18 cellular contexts compared by ENCODE assay signal in the genomic region with DNA sequence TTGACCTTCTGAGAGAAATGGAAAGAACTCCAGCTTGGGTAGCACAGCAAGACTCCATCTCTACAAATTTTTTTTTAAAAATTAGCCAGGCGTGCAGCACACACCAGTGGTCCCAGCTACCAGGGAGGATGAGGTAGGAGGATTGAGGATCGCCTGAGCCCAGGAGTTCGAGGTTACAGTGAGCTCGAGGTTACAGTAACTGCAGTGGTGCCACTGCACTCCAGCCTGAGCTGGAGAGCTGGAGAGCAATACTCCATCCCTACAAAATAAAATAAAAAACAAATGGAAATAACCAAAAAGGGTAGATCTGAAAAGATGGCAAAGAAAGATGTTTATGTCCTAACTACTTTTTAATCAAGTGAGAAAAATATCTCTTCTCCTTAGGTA. TPM values are rescaled to one million over a fixed set of nuclear protein-coding genes. Genes with fewer than 3 reads are reported as not detected.
DNase-seq lines count a peak whose midpoint lies in the region; ATAC-seq lines count a peak whose summit lies in the region.
"Had no signal": no experiment of that assay in that cellular context is flagged by ENCODE, and none has a peak within 500 bp of the region (broad histone marks: within the 10 kb centered on the region; RNA-seq: fewer than 3 reads in every experiment).

No MANE protein-coding gene starts in this region.

- H3K27me3 ChIP-seq in BLaER1 = no peaks in the 10 kb centered on the region
- H3K27me3 ChIP-seq in HUES48 (ENCODE audit: control insufficient read depth, insufficient read depth, low read length) = no peaks in the 10 kb centered on the region
- H3K27me3 ChIP-seq in effector memory CD4-positive, alpha-beta T cell (replicated peaks; ENCODE audit: control insufficient read depth, insufficient read depth, low read length, poor library complexity, severe bottlenecking) = no peaks in the 10 kb centered on the region
- H3K27me3 ChIP-seq: BE2C, colonic mucosa had no signal

- intact Hi-C loops in activated T-helper 2 cell treated with anti-CD3 and anti-CD28 coated beads, Interferon-gamma antibody, Interleukin-2, Interleukin-4, amounts not matched to agents 10 μg/mL and 5 μg/mL and 100 μg/mL, durations not matched to agents 14 hours and 24 hours and 36 hours (cut with micrococcal nuclease) = loop anchor here (1.0 to 5.0 kb wide), 5 partner anchors 9 to 290 kb away; a partner anchor contains a TSS

- no peak overlapping the region for H3K4me3 ChIP-seq in BLaER1
- no peak overlapping the region for H3K4me3 ChIP-seq in HUES48 (ENCODE audit: low read depth, low read length)
- no peak overlapping the region for H3K4me3 ChIP-seq in effector memory CD4-positive, alpha-beta T cell (ENCODE audit: insufficient read depth, low read depth, low read length, poor library complexity, severe bottlenecking)
- H3K4me3 ChIP-seq: colonic mucosa, mucosa of descending colon had no signal

- no peak for DNase-seq in activated T-helper 2 cell treated with anti-CD3 and anti-CD28 coated beads, Interferon-gamma antibody, Interleukin-2, Interleukin-4, amounts not matched to agents 10 μg/mL and 5 μg/mL and 100 μg/mL, durations not matched to agents 14 hours and 24 hours and 36 hours (ENCODE audit: low spot score)
- no peak for DNase-seq in naive thymus-derived CD8-positive, alpha-beta T cell
- DNase-seq in natural killer cell treated with Interleukin-12 subunit alpha and Interleukin-12 subunit beta and Interleukin-15 and Interleukin-18, amount 100 ng/mL, for 72 hours (ENCODE audit: low spot score) = no peak
- no peak for DNase-seq in anterior cingulate cortex (lab: John Stamatoyannopoulos, UW)
- no peak for DNase-seq in effector memory CD4-positive, alpha-beta T cell
- DNase-seq: activated CD4-positive, alpha-beta T cell treated with anti-CD3 and anti-CD28 coated beads, Interleukin-2, amount 50 U/mL, for 48 hours; activated naive CD4-positive, alpha-beta T cell; BE2C; colonic mucosa; DND-41; mucosa of descending colon; retina; stimulated activated CD4-positive, alpha-beta T cell treated with anti-CD3 and anti-CD28 coated beads, Interleukin-2, amount 100 ng/mL, for 48 hours; stimulated activated naive CD4-positive, alpha-beta T cell treated with Interleukin-2 at 50 U/mL for 16 hours; T-helper 17 cell had no signal

- peaks cover 49% of the 10 kb centered on the region for H3K36me3 ChIP-seq in BLaER1
- H3K36me3 ChIP-seq in HUES48 (ENCODE audit: control insufficient read depth, insufficient read depth, low read length) = peaks cover 26% of the 10 kb centered on the region
- peaks cover 13% of the 10 kb centered on the region for H3K36me3 ChIP-seq in effector memory CD4-positive, alpha-beta T cell (ENCODE audit: control insufficient read depth, insufficient read depth, low read length)
- H3K36me3 ChIP-seq: colonic mucosa had no signal

- peak overlapping the region; percentile 16 for H3K27ac Mint-ChIP-seq in activated T-helper 2 cell treated with anti-CD3 and anti-CD28 coated beads, Interferon-gamma antibody, Interleukin-2, Interleukin-4, amounts not matched to agents 10 μg/mL and 5 μg/mL and 100 μg/mL, durations not matched to agents 14 hours and 24 hours and 36 hours
- H3K27ac Mint-ChIP-seq in naive thymus-derived CD8-positive, alpha-beta T cell = peak overlapping the region in 8 of 10 donors; percentile 18 to 57 (median 51)
- peak overlapping the region in 1 of 2 donors; percentile 12 for H3K27ac Mint-ChIP-seq in natural killer cell treated with Interleukin-12 subunit alpha and Interleukin-12 subunit beta and Interleukin-15 and Interleukin-18, amount 100 ng/mL, for 72 hours
- H3K27ac Mint-ChIP-seq: T-helper 17 cell had no signal

- peaks cover 100% of the 10 kb centered on the region for H4K20me1 ChIP-seq in BLaER1

- H3K4me1 Mint-ChIP-seq in activated T-helper 2 cell treated with anti-CD3 and anti-CD28 coated beads, Interferon-gamma antibody, Interleukin-2, Interleukin-4, amounts not matched to agents 10 μg/mL and 5 μg/mL and 100 μg/mL, durations not matched to agents 14 hours and 24 hours and 36 hours (ENCODE audit: low read depth) = peaks cover 33% of the 10 kb centered on the region
- H3K4me1 Mint-ChIP-seq in naive thymus-derived CD8-positive, alpha-beta T cell = peaks cover 12 to 64% (median 45%) of the 10 kb centered on the region in 4 donors
- peaks cover 19 to 30% of the 10 kb centered on the region in 2 donors for H3K4me1 Mint-ChIP-seq in natural killer cell treated with Interleukin-12 subunit alpha and Interleukin-12 subunit beta and Interleukin-15 and Interleukin-18, amount 100 ng/mL, for 72 hours (ENCODE audit: low read depth in 2 of 2)

- peak overlapping the region; percentile 58 for H3K4me2 ChIP-seq in BLaER1

- POLR2A ChIA-PET in naive thymus-derived CD8-positive, alpha-beta T cell (lab: Charles Lee) = interaction anchor here (0.7 to 1.0 kb wide), 2 partner anchors 66 to 290 kb away, joined by 4 read pairs; a partner anchor contains a TSS

- H3K27me3 Mint-ChIP-seq in activated T-helper 2 cell treated with anti-CD3 and anti-CD28 coated beads, Interferon-gamma antibody, Interleukin-2, Interleukin-4, amounts not matched to agents 10 μg/mL and 5 μg/mL and 100 μg/mL, durations not matched to agents 14 hours and 24 hours and 36 hours (ENCODE audit: low read depth) = no peaks in the 10 kb centered on the region
- no peaks in the 10 kb centered on the region for H3K27me3 Mint-ChIP-seq in naive thymus-derived CD8-positive, alpha-beta T cell
- no peaks in the 10 kb centered on the region for H3K27me3 Mint-ChIP-seq in natural killer cell treated with Interleukin-12 subunit alpha and Interleukin-12 subunit beta and Interleukin-15 and Interleukin-18, amount 100 ng/mL, for 72 hours
- H3K27me3 Mint-ChIP-seq: T-helper 17 cell had no signal

- no peak overlapping the region for H3K27ac ChIP-seq in BLaER1
- H3K27ac ChIP-seq in HUES48 (ENCODE audit: low read depth, low read length) = peak overlapping the region; percentile 3
- no peak overlapping the region for H3K27ac ChIP-seq in effector memory CD4-positive, alpha-beta T cell (ENCODE audit: insufficient read depth, low read length, poor library complexity, severe bottlenecking)
- H3K27ac ChIP-seq: colonic mucosa had no signal

- H3K4me1 ChIP-seq in BLaER1 (peaks cover 26% of the 10 kb centered on the region), HUES48 (ENCODE audit: control insufficient read depth, insufficient read depth, low read length) (peaks cover 5% of the 10 kb centered on the region; the same call in 1 of the 2 replicates)
- no peaks in the 10 kb centered on the region for H3K4me1 ChIP-seq in effector memory CD4-positive, alpha-beta T cell (ENCODE audit: control insufficient read depth, insufficient read depth, low read length, poor library complexity, severe bottlenecking)
- H3K4me1 ChIP-seq: colonic mucosa had no signal

- H3K9ac ChIP-seq in BLaER1 = no peak overlapping the region
- H3K9ac ChIP-seq in HUES48 (ENCODE audit: low read depth, low read length) = no peak overlapping the region

- H3K9me3 Mint-ChIP-seq in activated T-helper 2 cell treated with anti-CD3 and anti-CD28 coated beads, Interferon-gamma antibody, Interleukin-2, Interleukin-4, amounts not matched to agents 10 μg/mL and 5 μg/mL and 100 μg/mL, durations not matched to agents 14 hours and 24 hours and 36 hours = no peaks in the 10 kb centered on the region
- H3K9me3 Mint-ChIP-seq in naive thymus-derived CD8-positive, alpha-beta T cell = no peaks in the 10 kb centered on the region
- no peaks in the 10 kb centered on the region for H3K9me3 Mint-ChIP-seq in natural killer cell treated with Interleukin-12 subunit alpha and Interleukin-12 subunit beta and Interleukin-15 and Interleukin-18, amount 100 ng/mL, for 72 hours

- H3K9me3 ChIP-seq in BLaER1 = no peaks in the 10 kb centered on the region
- H3K9me3 ChIP-seq in HUES48 (ENCODE audit: control insufficient read depth, insufficient read depth, low read length) = no peaks in the 10 kb centered on the region
- no peaks in the 10 kb centered on the region for H3K9me3 ChIP-seq in effector memory CD4-positive, alpha-beta T cell (ENCODE audit: control insufficient read depth, low read length)
- H3K9me3 ChIP-seq: BE2C, colonic mucosa, mucosa of descending colon had no signal

- ATAC-seq in naive thymus-derived CD8-positive, alpha-beta T cell = no peak
- no peak for ATAC-seq in HG02840 (IDR thresholded peaks at IDR 0.05; ENCODE audit: low FRiP score, unreplicated experiment)
- ATAC-seq in natural killer cell treated with Interleukin-12 subunit alpha and Interleukin-12 subunit beta and Interleukin-15 and Interleukin-18, amount 100 ng/mL, for 72 hours = no peak
- ATAC-seq: mucosa of descending colon had no signal

- peaks cover 22% of the 10 kb centered on the region for H3K36me3 Mint-ChIP-seq in activated T-helper 2 cell treated with anti-CD3 and anti-CD28 coated beads, Interferon-gamma antibody, Interleukin-2, Interleukin-4, amounts not matched to agents 10 μg/mL and 5 μg/mL and 100 μg/mL, durations not matched to agents 14 hours and 24 hours and 36 hours (ENCODE audit: low read depth)
- peaks cover 0 to 26% (median 10%) of the 10 kb centered on the region in 3 donors for H3K36me3 Mint-ChIP-seq in naive thymus-derived CD8-positive, alpha-beta T cell
- H3K36me3 Mint-ChIP-seq in natural killer cell treated with Interleukin-12 subunit alpha and Interleukin-12 subunit beta and Interleukin-15 and Interleukin-18, amount 100 ng/mL, for 72 hours = no peaks in the 10 kb centered on the region

- no peak overlapping the region for H3K4me3 Mint-ChIP-seq in activated T-helper 2 cell treated with anti-CD3 and anti-CD28 coated beads, Interferon-gamma antibody, Interleukin-2, Interleukin-4, amounts not matched to agents 10 μg/mL and 5 μg/mL and 100 μg/mL, durations not matched to agents 14 hours and 24 hours and 36 hours (ENCODE audit: low read depth)
- no peak overlapping the region for H3K4me3 Mint-ChIP-seq in naive thymus-derived CD8-positive, alpha-beta T cell
- H3K4me3 Mint-ChIP-seq in natural killer cell treated with Interleukin-12 subunit alpha and Interleukin-12 subunit beta and Interleukin-15 and Interleukin-18, amount 100 ng/mL, for 72 hours = no peak overlapping the region
- H3K4me3 Mint-ChIP-seq: T-helper 17 cell had no signal

RNA-seq across cellular contexts. Expression of a gene that starts 14.5 kb away (rescaled TPM):
- total RNA-seq in activated T-helper 2 cell treated with anti-CD3 and anti-CD28 coated beads, Interferon-gamma antibody, Interleukin-2, Interleukin-4, amounts not matched to agents 10 μg/mL and 5 μg/mL and 100 μg/mL, durations not matched to agents 14 hours and 24 hours and 36 hours = 89.1 and 93.7 TPM in 2 replicates
- total RNA-seq in naive thymus-derived CD8-positive, alpha-beta T cell = 100 to 1,000 TPM; 101 to 112 TPM
- 1 to 10 TPM; 5.9 to 9.5 (median 9.0) TPM for polyA plus RNA-seq in naive thymus-derived CD8-positive, alpha-beta T cell
- 100 to 1,000 TPM in 1 of 2 donors, 10 to 100 TPM in 1; 74.9 to 127 TPM for total RNA-seq in natural killer cell treated with Interleukin-12 subunit alpha and Interleukin-12 subunit beta and Interleukin-15 and Interleukin-18, amount 100 ng/mL, for 72 hours

RNA-seq across cellular contexts. Expression of a gene that starts 45.4 kb away (rescaled TPM):
- 443 and 458 TPM in 2 replicates for total RNA-seq in activated T-helper 2 cell treated with anti-CD3 and anti-CD28 coated beads, Interferon-gamma antibody, Interleukin-2, Interleukin-4, amounts not matched to agents 10 μg/mL and 5 μg/mL and 100 μg/mL, durations not matched to agents 14 hours and 24 hours and 36 hours
- 100 to 1,000 TPM; 224 to 230 TPM for total RNA-seq in naive thymus-derived CD8-positive, alpha-beta T cell
- 10 to 100 TPM; 47.4 to 57.5 (median 57.3) TPM for polyA plus RNA-seq in naive thymus-derived CD8-positive, alpha-beta T cell
- total RNA-seq in natural killer cell treated with Interleukin-12 subunit alpha and Interleukin-12 subunit beta and Interleukin-15 and Interleukin-18, amount 100 ng/mL, for 72 hours = 100 to 1,000 TPM; 375 to 427 TPM
